In the genomic region with DNA sequence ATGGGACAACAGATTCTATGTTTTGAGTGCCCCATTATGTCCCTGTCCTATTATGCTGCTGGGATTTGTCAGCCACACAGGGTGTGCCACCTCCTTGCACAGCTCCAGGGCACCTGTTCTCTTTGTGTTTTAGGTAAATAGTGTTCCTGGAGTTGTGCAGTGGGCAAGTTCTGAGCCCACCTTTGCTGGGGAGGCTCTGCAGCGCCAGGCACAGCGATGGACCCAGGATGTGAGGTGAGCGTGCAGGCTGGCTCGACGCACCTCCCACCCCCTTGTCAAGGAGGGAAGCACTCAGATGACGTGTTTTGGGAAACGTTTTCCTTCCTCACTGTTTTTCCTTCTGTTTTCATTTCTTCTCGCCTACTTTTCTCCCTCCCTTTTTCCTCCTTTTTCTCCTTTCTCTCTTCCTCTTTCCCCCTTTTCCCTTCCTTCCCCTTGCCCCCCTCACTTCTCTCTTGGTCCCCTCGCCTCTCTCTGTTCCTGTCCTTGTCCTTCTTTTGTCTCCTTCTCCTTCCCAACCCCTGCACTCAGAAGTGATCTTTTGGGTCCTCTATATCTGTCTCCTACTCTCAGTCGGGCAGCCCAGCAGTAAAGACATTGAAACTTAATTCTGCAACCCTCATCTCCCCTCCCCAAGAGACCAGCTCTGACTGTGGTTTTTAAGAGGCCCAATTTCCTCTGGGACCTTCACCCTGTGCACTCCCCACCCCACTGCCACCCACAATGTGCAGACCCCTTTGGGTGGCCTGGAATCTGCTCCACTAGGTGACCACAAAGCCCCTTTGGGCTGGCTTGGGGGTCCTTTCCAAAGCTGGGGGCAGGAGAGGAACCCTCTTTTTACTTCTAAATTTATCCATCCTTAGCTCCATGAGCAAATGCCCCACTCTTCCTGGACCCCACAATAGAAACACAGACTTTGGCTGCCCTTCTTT, we compare ENCODE assay signal across 1 cellular context.
TF ChIP-seq lines count a peak whose summit lies in the region.

No MANE protein-coding gene starts in this region.

TF ChIP-seq in HepG2, 621 proteins besides CTCF, POLR2A, EP300 and RAD21 (continued from another document):
- TF ChIP-seq ZNF746 (CRISPR knock-in tag; IDR thresholded peaks at IDR 0.05) (no peak), KDM6A (CRISPR knock-in tag; IDR thresholded peaks at IDR 0.05; ENCODE audit: low read depth) (no peak), ZMAT3 (CRISPR knock-in tag; conservative IDR thresholded peaks at IDR 0.05) (no peak), NFKBIZ (CRISPR knock-in tag; IDR thresholded peaks at IDR 0.05) (no peak), ONECUT2 (CRISPR knock-in tag; IDR thresholded peaks at IDR 0.05) (no peak), ZSCAN22 (CRISPR knock-in tag; IDR thresholded peaks at IDR 0.05) (no peak), MYNN (CRISPR knock-in tag; IDR thresholded peaks at IDR 0.05; ENCODE audit: low read depth) (no peak), SIN3A (IDR thresholded peaks at IDR 0.05; ENCODE audit: borderline replicate concordance, low read depth, low read length) (no peak)
- TF ChIP-seq, protein P1, sequence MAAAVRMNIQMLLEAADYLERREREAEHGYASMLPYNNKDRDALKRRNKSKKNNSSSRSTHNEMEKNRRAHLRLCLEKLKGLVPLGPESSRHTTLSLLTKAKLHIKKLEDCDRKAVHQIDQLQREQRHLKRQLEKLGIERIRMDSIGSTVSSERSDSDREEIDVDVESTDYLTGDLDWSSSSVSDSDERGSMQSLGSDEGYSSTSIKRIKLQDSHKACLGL (CRISPR knock-in tag; IDR thresholded peaks at IDR 0.05): no peak
- TF ChIP-seq, protein P2, sequence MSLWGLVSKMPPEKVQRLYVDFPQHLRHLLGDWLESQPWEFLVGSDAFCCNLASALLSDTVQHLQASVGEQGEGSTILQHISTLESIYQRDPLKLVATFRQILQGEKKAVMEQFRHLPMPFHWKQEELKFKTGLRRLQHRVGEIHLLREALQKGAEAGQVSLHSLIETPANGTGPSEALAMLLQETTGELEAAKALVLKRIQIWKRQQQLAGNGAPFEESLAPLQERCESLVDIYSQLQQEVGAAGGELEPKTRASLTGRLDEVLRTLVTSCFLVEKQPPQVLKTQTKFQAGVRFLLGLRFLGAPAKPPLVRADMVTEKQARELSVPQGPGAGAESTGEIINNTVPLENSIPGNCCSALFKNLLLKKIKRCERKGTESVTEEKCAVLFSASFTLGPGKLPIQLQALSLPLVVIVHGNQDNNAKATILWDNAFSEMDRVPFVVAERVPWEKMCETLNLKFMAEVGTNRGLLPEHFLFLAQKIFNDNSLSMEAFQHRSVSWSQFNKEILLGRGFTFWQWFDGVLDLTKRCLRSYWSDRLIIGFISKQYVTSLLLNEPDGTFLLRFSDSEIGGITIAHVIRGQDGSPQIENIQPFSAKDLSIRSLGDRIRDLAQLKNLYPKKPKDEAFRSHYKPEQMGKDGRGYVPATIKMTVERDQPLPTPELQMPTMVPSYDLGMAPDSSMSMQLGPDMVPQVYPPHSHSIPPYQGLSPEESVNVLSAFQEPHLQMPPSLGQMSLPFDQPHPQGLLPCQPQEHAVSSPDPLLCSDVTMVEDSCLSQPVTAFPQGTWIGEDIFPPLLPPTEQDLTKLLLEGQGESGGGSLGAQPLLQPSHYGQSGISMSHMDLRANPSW (CRISPR knock-in tag; IDR thresholded peaks at IDR 0.05; ENCODE audit: borderline replicate concordance): no peak
